17 cellular contexts compared by ENCODE assay signal in genomic region chr9:98610711-98611110, GRCh38.
"Had no signal": no experiment of that assay in that cellular context is flagged by ENCODE, and none has a peak within 500 bp of the region (broad histone marks: within the 10 kb centered on the region; RNA-seq: fewer than 3 reads in every experiment).

No MANE protein-coding gene starts in this region.

- H3K36me3 Mint-ChIP-seq: activated naive CD8-positive, alpha-beta T cell treated with anti-CD3 and anti-CD28 coated beads for 36 hours; memory B cell; naive thymus-derived CD8-positive, alpha-beta T cell had no signal

- H3K27me3 Mint-ChIP-seq: activated naive CD8-positive, alpha-beta T cell treated with anti-CD3 and anti-CD28 coated beads for 36 hours had no signal

- ATAC-seq: effector memory CD8-positive, alpha-beta T cell; naive thymus-derived CD8-positive, alpha-beta T cell; right lobe of liver; stimulated activated naive CD8-positive, alpha-beta T cell treated with anti-CD3 and anti-CD28 coated beads, Interleukin-15, amount 100 ng/mL, for 72 hours had no signal

- H3K27ac Mint-ChIP-seq: activated CD4-positive, alpha-beta T cell treated with anti-CD3 and anti-CD28 coated beads, Interleukin-2, amount 10 ng/mL, durations not matched to agents 7 days and 5 days; activated naive CD8-positive, alpha-beta T cell treated with anti-CD3 and anti-CD28 coated beads for 36 hours; effector memory CD8-positive, alpha-beta T cell; memory B cell; stimulated activated naive CD8-positive, alpha-beta T cell treated with anti-CD3 and anti-CD28 coated beads, Interleukin-15, amount 100 ng/mL, for 72 hours had no signal

- H3K4me1 Mint-ChIP-seq: activated CD4-positive, alpha-beta T cell treated with anti-CD3 and anti-CD28 coated beads, Interleukin-2, amount 10 ng/mL, durations not matched to agents 7 days and 5 days; activated naive CD8-positive, alpha-beta T cell treated with anti-CD3 and anti-CD28 coated beads for 36 hours; memory B cell; naive thymus-derived CD8-positive, alpha-beta T cell; stimulated activated naive CD8-positive, alpha-beta T cell treated with anti-CD3 and anti-CD28 coated beads, Interleukin-15, amount 100 ng/mL, for 72 hours had no signal

- H3K27ac ChIP-seq: brain microvascular endothelial cell, left ventricle myocardium inferior, prostate gland, right lobe of liver, thoracic aorta had no signal

- H3K9me3 Mint-ChIP-seq: activated CD4-positive, alpha-beta T cell treated with anti-CD3 and anti-CD28 coated beads, Interleukin-2, amount 10 ng/mL, durations not matched to agents 7 days and 5 days; activated naive CD8-positive, alpha-beta T cell treated with anti-CD3 and anti-CD28 coated beads for 36 hours; effector memory CD8-positive, alpha-beta T cell; memory B cell; stimulated activated naive CD8-positive, alpha-beta T cell treated with anti-CD3 and anti-CD28 coated beads, Interleukin-15, amount 100 ng/mL, for 72 hours had no signal

- DNase-seq: activated CD4-positive, alpha-beta T cell treated with anti-CD3 and anti-CD28 coated beads, Interleukin-2, amount 10 ng/mL, durations not matched to agents 7 days and 5 days; activated CD4-positive, CD25-positive, alpha-beta regulatory T cell; activated CD8-positive, alpha-beta memory T cell treated with anti-CD3 and anti-CD28 coated beads for 24 hours; activated gamma-delta T cell treated with Interleukin-2 at 50 U/mL for 16 hours; activated naive CD8-positive, alpha-beta T cell treated with anti-CD3 and anti-CD28 coated beads for 36 hours; brain microvascular endothelial cell; effector memory CD8-positive, alpha-beta T cell; erythroblast; kidney; left ventricle myocardium inferior; naive thymus-derived CD8-positive, alpha-beta T cell; right lobe of liver; stimulated activated CD4-positive, alpha-beta T cell treated with anti-CD3 and anti-CD28 coated beads, Interleukin-1b, Interleukin-23, amount 100 ng/mL, for 48 hours; stimulated activated naive CD8-positive, alpha-beta T cell treated with anti-CD3 and anti-CD28 coated beads, Interleukin-15, amount 100 ng/mL, for 72 hours had no signal

- H3K4me1 ChIP-seq: left ventricle myocardium inferior, prostate gland had no signal

- H3K4me3 Mint-ChIP-seq: activated CD4-positive, alpha-beta T cell treated with anti-CD3 and anti-CD28 coated beads, Interleukin-2, amount 10 ng/mL, durations not matched to agents 7 days and 5 days; activated naive CD8-positive, alpha-beta T cell treated with anti-CD3 and anti-CD28 coated beads for 36 hours; effector memory CD8-positive, alpha-beta T cell; memory B cell; naive thymus-derived CD8-positive, alpha-beta T cell; stimulated activated naive CD8-positive, alpha-beta T cell treated with anti-CD3 and anti-CD28 coated beads, Interleukin-15, amount 100 ng/mL, for 72 hours had no signal

- H3K36me3 ChIP-seq: brain microvascular endothelial cell, left ventricle myocardium inferior, prostate gland, right lobe of liver, thoracic aorta had no signal

- H3K27me3 ChIP-seq: brain microvascular endothelial cell, right lobe of liver had no signal

- H3K9me3 ChIP-seq: left ventricle myocardium inferior, prostate gland, right lobe of liver, thoracic aorta had no signal

- H3K4me3 ChIP-seq: left ventricle myocardium inferior, prostate gland, right lobe of liver, thoracic aorta had no signal
